In the genomic region with DNA sequence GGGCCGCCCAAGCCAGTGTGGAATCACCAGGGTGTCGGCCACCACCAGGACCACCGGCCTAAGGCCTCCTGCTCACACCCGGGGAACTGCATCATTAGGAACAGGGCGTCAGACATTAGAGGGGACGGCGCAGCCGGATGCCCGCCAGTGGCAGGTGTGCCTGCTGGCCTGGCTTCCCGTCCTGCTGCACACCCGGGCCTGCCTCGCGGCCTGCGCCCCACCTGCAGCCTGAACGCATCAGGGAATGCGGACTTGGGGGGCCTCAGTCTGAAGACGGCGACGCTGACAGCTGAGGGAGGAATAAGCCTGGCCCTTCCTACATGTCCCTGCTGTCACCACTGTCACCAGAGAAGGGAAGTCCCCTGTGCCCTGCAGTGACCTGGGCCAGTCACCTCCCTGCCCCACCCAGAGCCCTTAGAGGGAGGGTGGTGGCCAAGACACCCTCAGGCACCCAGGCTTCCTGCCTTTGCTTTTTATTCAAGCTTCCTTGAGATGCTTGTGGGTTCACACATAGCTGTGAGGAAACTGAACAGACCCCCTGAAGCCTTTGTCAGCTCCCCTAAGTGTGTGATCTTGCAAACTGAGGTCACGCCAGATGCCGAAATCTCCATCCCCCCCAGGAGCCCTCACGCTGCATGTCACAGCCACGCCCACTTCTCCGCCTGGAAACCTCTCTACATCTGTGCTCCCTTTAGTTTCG, we compare ENCODE assay signal across 20 cellular contexts. TPM values are rescaled to one million over a fixed set of nuclear protein-coding genes. Genes with fewer than 3 reads are reported as not detected.
A peak's percentile ranks its signal among the peaks of the same experiment; 100 is the strongest.
DNase-seq lines count a peak whose midpoint lies in the region; ATAC-seq, FAIRE-seq and TF ChIP-seq lines count a peak whose summit lies in the region.
"Had no signal": no experiment of that assay in that cellular context is flagged by ENCODE, and none has a peak within 500 bp of the region (broad histone marks: within the 10 kb centered on the region; RNA-seq: fewer than 3 reads in every experiment).

No MANE protein-coding gene starts in this region.

- H3K4me3 ChIP-seq in small intestine (ENCODE audit: low read depth in 1 of 2, low read length in 2 of 2) (no peak overlapping the region), WERI-Rb-1 (ENCODE audit: low read depth, low read length) (no peak overlapping the region)
- H3K4me3 ChIP-seq: BLaER1, coronary artery, gastroesophageal sphincter, skin epidermis had no signal

- H3K9me3 Mint-ChIP-seq in activated T-cell treated with anti-CD3 and anti-CD28 coated beads, Interleukin-2, amount 50 U/mL, for 72 hours = no peaks in the 10 kb centered on the region
- no peaks in the 10 kb centered on the region for H3K9me3 Mint-ChIP-seq in activated CD8-positive, alpha-beta T cell treated with anti-CD3 and anti-CD28 coated beads, Interleukin-2, amount 10 ng/mL, durations not matched to agents 7 days and 5 days (ENCODE audit: insufficient read depth)
- H3K9me3 Mint-ChIP-seq: stimulated activated memory B cell treated with anti-CD40 and anti-IgM and Interleukin-4, amounts not matched to agents 10 μg/mL and 1 μg/mL and 100 μg/mL, for 72 hours had no signal

- POLR2A ChIA-PET in activated CD8-positive, alpha-beta T cell treated with anti-CD3 and anti-CD28 coated beads, Interleukin-2, amount 10 ng/mL, durations not matched to agents 7 days and 5 days (lab: Charles Lee) = interaction anchor here (0.6 to 1.0 kb wide), 2 partner anchors 38 to 41 kb away, joined by 3 read pairs; a partner anchor contains a TSS

- H3K27me3 ChIP-seq in small intestine (ENCODE audit: control insufficient read depth in 2 of 2, insufficient read depth in 2 of 2, low read length in 2 of 2) = no peaks in the 10 kb centered on the region
- no peaks in the 10 kb centered on the region for H3K27me3 ChIP-seq in WERI-Rb-1 (ENCODE audit: insufficient read depth, low read depth, severe bottlenecking)
- H3K27me3 ChIP-seq: BLaER1 had no signal

- H3K4me1 Mint-ChIP-seq in activated T-cell treated with anti-CD3 and anti-CD28 coated beads, Interleukin-2, amount 50 U/mL, for 72 hours (ENCODE audit: low read depth) = peaks cover 4% of the 10 kb centered on the region
- H3K4me1 Mint-ChIP-seq in activated CD8-positive, alpha-beta T cell treated with anti-CD3 and anti-CD28 coated beads, Interleukin-2, amount 10 ng/mL, durations not matched to agents 7 days and 5 days (ENCODE audit: low read depth) = peaks cover 19% of the 10 kb centered on the region

- CTCF ChIA-PET in activated CD8-positive, alpha-beta T cell treated with anti-CD3 and anti-CD28 coated beads, Interleukin-2, amount 10 ng/mL, durations not matched to agents 7 days and 5 days (lab: Charles Lee) = interaction anchor here (0.8 kb wide), 1 partner anchor 38 kb away, joined by 4 read pairs; a partner anchor contains a TSS

- peaks cover 7 to 9% of the 10 kb centered on the region in 2 donors for H3K4me1 ChIP-seq in small intestine (ENCODE audit: control insufficient read depth in 2 of 2, insufficient read depth in 1 of 2, low read depth in 1 of 2, low read length in 1 of 2)

- ATAC-seq in activated T-cell treated with anti-CD3 and anti-CD28 coated beads, Interleukin-2, amount 50 U/mL, for 72 hours (replicated peaks in 1 of 2) = no peak
- no peak for ATAC-seq in activated CD8-positive, alpha-beta T cell treated with anti-CD3 and anti-CD28 coated beads, Interleukin-2, amount 10 ng/mL, durations not matched to agents 7 days and 5 days
- ATAC-seq: gastroesophageal sphincter; left ventricle myocardium superior; stimulated activated memory B cell treated with anti-CD40 and anti-IgM and Interleukin-4, amounts not matched to agents 10 μg/mL and 1 μg/mL and 100 μg/mL, for 72 hours had no signal

- H3K27me3 Mint-ChIP-seq in activated T-cell treated with anti-CD3 and anti-CD28 coated beads, Interleukin-2, amount 50 U/mL, for 72 hours (ENCODE audit: low read depth) = no peaks in the 10 kb centered on the region
- H3K27me3 Mint-ChIP-seq in activated CD8-positive, alpha-beta T cell treated with anti-CD3 and anti-CD28 coated beads, Interleukin-2, amount 10 ng/mL, durations not matched to agents 7 days and 5 days (ENCODE audit: low read depth) = no peaks in the 10 kb centered on the region
- H3K27me3 Mint-ChIP-seq: stimulated activated memory B cell treated with anti-CD40 and anti-IgM and Interleukin-4, amounts not matched to agents 10 μg/mL and 1 μg/mL and 100 μg/mL, for 72 hours had no signal

- FAIRE-seq in small intestine (lab: Jason Lieb, UNC) = no peak
- FAIRE-seq: H1, TTC549 had no signal

- no peak for TF ChIP-seq CTCF in WERI-Rb-1 (IDR thresholded peaks at IDR 0.05; ENCODE audit: low read depth, low read length)

- no peaks in the 10 kb centered on the region for H3K36me3 Mint-ChIP-seq in activated T-cell treated with anti-CD3 and anti-CD28 coated beads, Interleukin-2, amount 50 U/mL, for 72 hours (ENCODE audit: insufficient read depth in 2 of 2)
- H3K36me3 Mint-ChIP-seq in activated CD8-positive, alpha-beta T cell treated with anti-CD3 and anti-CD28 coated beads, Interleukin-2, amount 10 ng/mL, durations not matched to agents 7 days and 5 days (ENCODE audit: low read depth) = no peaks in the 10 kb centered on the region

- 73 to 84% (median 81%) methylated on average over 22 to 25 of the region's 25 CpGs for WGBS in small intestine, 3 donors

- H3K9me3 ChIP-seq in small intestine (ENCODE audit: control insufficient read depth, low read depth) = no peaks in the 10 kb centered on the region
- H3K9me3 ChIP-seq in WERI-Rb-1 (ENCODE audit: severe bottlenecking) = peaks cover 13% of the 10 kb centered on the region
- H3K9me3 ChIP-seq: gastroesophageal sphincter had no signal

- H3K27ac ChIP-seq in small intestine (ENCODE audit: low read depth in 1 of 2, low read length in 1 of 2) (no peak overlapping the region), WERI-Rb-1 (no peak overlapping the region)
- H3K27ac ChIP-seq: BLaER1, coronary artery, gastroesophageal sphincter had no signal

- H3K36me3 ChIP-seq in small intestine (ENCODE audit: control insufficient read depth in 2 of 2, insufficient read depth in 2 of 2, low read length in 2 of 2) (peaks cover 8% of the 10 kb centered on the region in 2 donors), WERI-Rb-1 (no peaks in the 10 kb centered on the region; the same call in 1 of the 2 replicates)

- H3K4me3 Mint-ChIP-seq in activated T-cell treated with anti-CD3 and anti-CD28 coated beads, Interleukin-2, amount 50 U/mL, for 72 hours = no peak overlapping the region
- H3K4me3 Mint-ChIP-seq in activated CD8-positive, alpha-beta T cell treated with anti-CD3 and anti-CD28 coated beads, Interleukin-2, amount 10 ng/mL, durations not matched to agents 7 days and 5 days = peak overlapping the region; percentile 34
- H3K4me3 Mint-ChIP-seq: stimulated activated memory B cell treated with anti-CD40 and anti-IgM and Interleukin-4, amounts not matched to agents 10 μg/mL and 1 μg/mL and 100 μg/mL, for 72 hours had no signal

- peak; percentile 45 for DNase-seq in activated T-cell treated with anti-CD3 and anti-CD28 coated beads, Interleukin-2, amount 50 U/mL, for 1 hour
- DNase-seq in activated T-cell treated with anti-CD3 and anti-CD28 coated beads, Interleukin-2, amount 50 U/mL, for 72 hours = no peak
- peak; percentile 34 for DNase-seq in activated CD8-positive, alpha-beta T cell treated with anti-CD3 and anti-CD28 coated beads, Interleukin-2, amount 10 ng/mL, durations not matched to agents 7 days and 5 days
- DNase-seq in effector CD8-positive, alpha-beta T cell (lab: John Stamatoyannopoulos, UW) = peak; percentile 28
- DNase-seq in small intestine (peak; percentile 28), WERI-Rb-1 (no peak), nucleus accumbens (lab: John Stamatoyannopoulos, UW) (no peak), UCSD-AML1 (lab: John Stamatoyannopoulos, UW; ENCODE audit: unreplicated experiment) (no peak)
- DNase-seq: Kasumi-1; NCI-H2171; NCI-H69; stimulated activated CD4-positive, alpha-beta T cell treated with anti-CD3 and anti-CD28 coated beads, Interleukin-4, amount 100 ng/mL, for 4 hours had no signal

- no peak overlapping the region for H3K27ac Mint-ChIP-seq in activated T-cell treated with anti-CD3 and anti-CD28 coated beads, Interleukin-2, amount 50 U/mL, for 72 hours
- peak overlapping the region; percentile 60 for H3K27ac Mint-ChIP-seq in activated CD8-positive, alpha-beta T cell treated with anti-CD3 and anti-CD28 coated beads, Interleukin-2, amount 10 ng/mL, durations not matched to agents 7 days and 5 days
- H3K27ac Mint-ChIP-seq: stimulated activated memory B cell treated with anti-CD40 and anti-IgM and Interleukin-4, amounts not matched to agents 10 μg/mL and 1 μg/mL and 100 μg/mL, for 72 hours had no signal

RNA-seq across cellular contexts. Expression of a gene that starts 3.2 kb away (rescaled TPM):
- total RNA-seq in activated T-cell treated with anti-CD3 and anti-CD28 coated beads, Interleukin-2, amount 50 U/mL, for 72 hours = 10 to 100 TPM in 1 of 2 donors, 1 to 10 TPM in 1; 8.8 to 12.0 TPM
- 10 to 100 TPM; 15.9 to 16.2 TPM for total RNA-seq in activated CD8-positive, alpha-beta T cell treated with anti-CD3 and anti-CD28 coated beads, Interleukin-2, amount 10 ng/mL, durations not matched to agents 7 days and 5 days
- 10 to 100 TPM; 18.9 to 42.3 (median 31.6) TPM for polyA plus RNA-seq in small intestine

RNA-seq across cellular contexts. Expression of a gene that starts 16.6 kb away (rescaled TPM):
- 10 to 100 TPM; 11.8 to 13.9 TPM for total RNA-seq in activated T-cell treated with anti-CD3 and anti-CD28 coated beads, Interleukin-2, amount 50 U/mL, for 72 hours
- 10 to 100 TPM; 19.0 to 20.9 TPM for total RNA-seq in activated CD8-positive, alpha-beta T cell treated with anti-CD3 and anti-CD28 coated beads, Interleukin-2, amount 10 ng/mL, durations not matched to agents 7 days and 5 days
- 10 to 100 TPM; 10.8 to 13.2 (median 13.0) TPM for polyA plus RNA-seq in small intestine

RNA-seq across cellular contexts. Expression of a gene that starts 23.0 kb away (rescaled TPM):
- not detected for total RNA-seq in activated T-cell treated with anti-CD3 and anti-CD28 coated beads, Interleukin-2, amount 50 U/mL, for 72 hours
- under 1 TPM in 1 of 2 experiments, not detected in 1; 0.45 TPM for total RNA-seq in activated CD8-positive, alpha-beta T cell treated with anti-CD3 and anti-CD28 coated beads, Interleukin-2, amount 10 ng/mL, durations not matched to agents 7 days and 5 days
- polyA plus RNA-seq in small intestine = 1 to 10 TPM in 2 of 3 donors, under 1 TPM in 1; 0.54 to 3.0 (median 2.5) TPM
- total RNA-seq: gastroesophageal sphincter, H1, left ventricle myocardium superior had no signal

RNA-seq across cellular contexts. Expression of a gene that starts 37.9 kb away (rescaled TPM):
- total RNA-seq in activated T-cell treated with anti-CD3 and anti-CD28 coated beads, Interleukin-2, amount 50 U/mL, for 72 hours = 10 to 100 TPM; 21.0 to 22.0 TPM
- 10 to 100 TPM; 27.2 to 30.1 TPM for total RNA-seq in activated CD8-positive, alpha-beta T cell treated with anti-CD3 and anti-CD28 coated beads, Interleukin-2, amount 10 ng/mL, durations not matched to agents 7 days and 5 days
- 10 to 100 TPM; 23.1 to 29.5 (median 25.4) TPM for polyA plus RNA-seq in small intestine

RNA-seq across cellular contexts. Expression of a gene that starts 38.1 kb away (rescaled TPM):
- 100 to 1,000 TPM; 136 to 140 TPM for total RNA-seq in activated T-cell treated with anti-CD3 and anti-CD28 coated beads, Interleukin-2, amount 50 U/mL, for 72 hours
- total RNA-seq in activated CD8-positive, alpha-beta T cell treated with anti-CD3 and anti-CD28 coated beads, Interleukin-2, amount 10 ng/mL, durations not matched to agents 7 days and 5 days = 100 to 1,000 TPM; 155 to 163 TPM
- 100 to 1,000 TPM; 173 to 463 (median 287) TPM for polyA plus RNA-seq in small intestine

Comparison
In these comparisons a context has a peak if more than half of its experiments do, and no peak if none do; other contexts are left out.
1. DNase-seq: peak in activated T-cell treated with anti-CD3 and anti-CD28 coated beads, Interleukin-2, amount 50 U/mL, for 1 hour (single experiment), activated CD8-positive, alpha-beta T cell treated with anti-CD3 and anti-CD28 coated beads, Interleukin-2, amount 10 ng/mL, durations not matched to agents 7 days and 5 days (single experiment), effector CD8-positive, alpha-beta T cell (single experiment) and small intestine (single experiment); none in activated T-cell treated with anti-CD3 and anti-CD28 coated beads, Interleukin-2, amount 50 U/mL, for 72 hours (0 of 2), WERI-Rb-1 (single experiment), nucleus accumbens (0 of 56) and UCSD-AML1 (single experiment).